Comparison of ENCODE assay signal across 36 cellular contexts in genomic region chr3:153852355-153852754, GRCh38.
"Had no signal": no experiment of that assay in that cellular context is flagged by ENCODE, and none has a peak within 500 bp of the region (broad histone marks: within the 10 kb centered on the region; RNA-seq: fewer than 3 reads in every experiment).

No MANE protein-coding gene starts in this region.

- H3K4me1 Mint-ChIP-seq: activated CD4-positive, alpha-beta T cell treated with anti-CD3 and anti-CD28 coated beads for 36 hours; activated CD4-positive, alpha-beta T cell treated with anti-CD3 and anti-CD28 coated beads, Interleukin-2, amount 10 ng/mL, durations not matched to agents 24 days and 14 days; activated CD8-positive, alpha-beta memory T cell treated with anti-CD3 and anti-CD28 coated beads, Interleukin-2, amount 10 ng/mL, durations not matched to agents 7 days and 5 days; activated naive CD4-positive, alpha-beta T cell treated with anti-CD3 and anti-CD28 coated beads, Interleukin-2, amount 50 U/mL, for 24 hours; activated naive CD8-positive, alpha-beta T cell treated with anti-CD3 and anti-CD28 coated beads for 36 hours; activated naive CD8-positive, alpha-beta T cell treated with anti-CD3 and anti-CD28 coated beads, Interleukin-2, amount 50 U/mL, for 24 hours had no signal

- H3K9me3 Mint-ChIP-seq: activated CD4-positive, alpha-beta memory T cell treated with anti-CD3 and anti-CD28 coated beads for 36 hours; activated CD4-positive, alpha-beta T cell treated with anti-CD3 and anti-CD28 coated beads, Interleukin-2, amount 10 ng/mL, durations not matched to agents 24 days and 14 days; activated naive CD4-positive, alpha-beta T cell treated with anti-CD3 and anti-CD28 coated beads for 36 hours; activated naive CD4-positive, alpha-beta T cell treated with anti-CD3 and anti-CD28 coated beads, Interleukin-2, amount 50 U/mL, for 24 hours; activated naive CD8-positive, alpha-beta T cell treated with anti-CD3 and anti-CD28 coated beads for 36 hours; activated naive CD8-positive, alpha-beta T cell treated with anti-CD3 and anti-CD28 coated beads, Interleukin-2, amount 50 U/mL, for 24 hours; activated T-helper 1 cell treated with anti-CD3 and anti-CD28 coated beads, Interleukin-12 subunit alpha, Interleukin-12 subunit beta, Interleukin-2, Interleukin-4 antibody, amounts not matched to agents 30 ng/mL and 10 ng/mL and 1 ng/mL, durations not matched to agents 14 hours and 24 hours and 36 hours; activated T-helper 2 cell treated with anti-CD3 and anti-CD28 coated beads, Interferon-gamma antibody, Interleukin-2, Interleukin-4, amounts not matched to agents 10 μg/mL and 5 μg/mL and 100 μg/mL, durations not matched to agents 14 hours and 24 hours and 36 hours; effector memory CD8-positive, alpha-beta T cell; T-helper 2 cell treated with Interferon-gamma antibody and Interleukin-4, amounts not matched to agents 5 μg/mL and 100 μg/mL, for 36 hours had no signal

- H3K27me3 ChIP-seq: adrenal gland, body of pancreas, esophagus muscularis mucosa, foreskin keratinocyte, gastrocnemius medialis had no signal

- H3K27ac Mint-ChIP-seq: activated CD4-positive, alpha-beta memory T cell treated with anti-CD3 and anti-CD28 coated beads for 36 hours; activated CD4-positive, alpha-beta T cell treated with anti-CD3 and anti-CD28 coated beads for 36 hours; activated CD4-positive, alpha-beta T cell treated with anti-CD3 and anti-CD28 coated beads, Interleukin-2, amount 10 ng/mL, durations not matched to agents 24 days and 14 days; activated CD8-positive, alpha-beta memory T cell treated with anti-CD3 and anti-CD28 coated beads, Interleukin-2, amount 10 ng/mL, durations not matched to agents 7 days and 5 days; activated CD8-positive, alpha-beta T cell treated with anti-CD3 and anti-CD28 coated beads, Interleukin-2, amount 10 ng/mL, durations not matched to agents 7 days and 5 days; activated naive CD4-positive, alpha-beta T cell treated with anti-CD3 and anti-CD28 coated beads for 36 hours; activated naive CD4-positive, alpha-beta T cell treated with anti-CD3 and anti-CD28 coated beads, Interleukin-2, amount 50 U/mL, for 24 hours; activated naive CD8-positive, alpha-beta T cell treated with anti-CD3 and anti-CD28 coated beads for 36 hours; activated naive CD8-positive, alpha-beta T cell treated with anti-CD3 and anti-CD28 coated beads, Interleukin-2, amount 50 U/mL, for 24 hours; activated T-helper 1 cell treated with anti-CD3 and anti-CD28 coated beads, Interleukin-12 subunit alpha, Interleukin-12 subunit beta, Interleukin-2, Interleukin-4 antibody, amounts not matched to agents 30 ng/mL and 10 ng/mL and 1 ng/mL, durations not matched to agents 14 hours and 24 hours and 36 hours; activated T-helper 2 cell treated with anti-CD3 and anti-CD28 coated beads, Interferon-gamma antibody, Interleukin-2, Interleukin-4, amounts not matched to agents 10 μg/mL and 5 μg/mL and 100 μg/mL, durations not matched to agents 14 hours and 24 hours and 36 hours; effector memory CD8-positive, alpha-beta T cell; T-helper 17 cell; T-helper 2 cell treated with Interferon-gamma antibody and Interleukin-4, amounts not matched to agents 5 μg/mL and 100 μg/mL, for 36 hours had no signal

- H3K4me3 ChIP-seq: adrenal gland, body of pancreas, esophagus muscularis mucosa, gastrocnemius medialis had no signal

- H3K4me3 Mint-ChIP-seq: activated CD4-positive, alpha-beta memory T cell treated with anti-CD3 and anti-CD28 coated beads for 36 hours; activated CD4-positive, alpha-beta T cell treated with anti-CD3 and anti-CD28 coated beads for 36 hours; activated CD4-positive, alpha-beta T cell treated with anti-CD3 and anti-CD28 coated beads, Interleukin-2, amount 10 ng/mL, durations not matched to agents 24 days and 14 days; activated CD8-positive, alpha-beta memory T cell treated with anti-CD3 and anti-CD28 coated beads, Interleukin-2, amount 10 ng/mL, durations not matched to agents 7 days and 5 days; activated CD8-positive, alpha-beta T cell treated with anti-CD3 and anti-CD28 coated beads, Interleukin-2, amount 10 ng/mL, durations not matched to agents 7 days and 5 days; activated naive CD4-positive, alpha-beta T cell treated with anti-CD3 and anti-CD28 coated beads for 36 hours; activated naive CD4-positive, alpha-beta T cell treated with anti-CD3 and anti-CD28 coated beads, Interleukin-2, amount 50 U/mL, for 24 hours; activated naive CD8-positive, alpha-beta T cell treated with anti-CD3 and anti-CD28 coated beads for 36 hours; activated naive CD8-positive, alpha-beta T cell treated with anti-CD3 and anti-CD28 coated beads, Interleukin-2, amount 50 U/mL, for 24 hours; activated T-helper 1 cell treated with anti-CD3 and anti-CD28 coated beads, Interleukin-12 subunit alpha, Interleukin-12 subunit beta, Interleukin-2, Interleukin-4 antibody, amounts not matched to agents 30 ng/mL and 10 ng/mL and 1 ng/mL, durations not matched to agents 14 hours and 24 hours and 36 hours; effector memory CD8-positive, alpha-beta T cell; T-helper 17 cell; T-helper 2 cell treated with Interferon-gamma antibody and Interleukin-4, amounts not matched to agents 5 μg/mL and 100 μg/mL, for 36 hours had no signal

- H3K36me3 ChIP-seq: adrenal gland, esophagus muscularis mucosa, gastrocnemius medialis, WERI-Rb-1 had no signal

- H3K27ac ChIP-seq: adrenal gland, body of pancreas, esophagus muscularis mucosa, foreskin keratinocyte, gastrocnemius medialis, WERI-Rb-1 had no signal

- H3K36me3 Mint-ChIP-seq: activated CD4-positive, alpha-beta memory T cell treated with anti-CD3 and anti-CD28 coated beads for 36 hours; activated CD8-positive, alpha-beta memory T cell treated with anti-CD3 and anti-CD28 coated beads, Interleukin-2, amount 10 ng/mL, durations not matched to agents 7 days and 5 days; activated naive CD4-positive, alpha-beta T cell treated with anti-CD3 and anti-CD28 coated beads, Interleukin-2, amount 50 U/mL, for 24 hours; activated naive CD8-positive, alpha-beta T cell treated with anti-CD3 and anti-CD28 coated beads for 36 hours had no signal

- DNase-seq: activated CD4-positive, alpha-beta memory T cell treated with anti-CD3 and anti-CD28 coated beads for 36 hours; activated CD4-positive, alpha-beta T cell treated with anti-CD3 and anti-CD28 coated beads for 36 hours; activated CD4-positive, alpha-beta T cell treated with anti-CD3 and anti-CD28 coated beads, Interleukin-2, amount 10 ng/mL, durations not matched to agents 24 days and 14 days; activated CD4-positive, CD25-positive, alpha-beta regulatory T cell; activated CD4-positive, CD25-positive, alpha-beta regulatory T cell treated with anti-CD3 and anti-CD28 coated beads, Interleukin-2, amount 50 U/mL, for 72 hours; activated CD8-positive, alpha-beta memory T cell treated with anti-CD3 and anti-CD28 coated beads, Interleukin-2, amount 10 ng/mL, durations not matched to agents 7 days and 5 days; activated CD8-positive, alpha-beta memory T cell treated with anti-CD3 and anti-CD28 coated beads, Interleukin-2, amount 50 U/mL, for 4 hours; activated CD8-positive, alpha-beta T cell treated with anti-CD3 and anti-CD28 coated beads, Interleukin-2, amount 10 ng/mL, durations not matched to agents 7 days and 5 days; activated effector memory CD4-positive, alpha-beta T cell treated with anti-CD3 and anti-CD28 coated beads, Interleukin-2, amount 50 U/mL, for 16 hours; activated naive CD4-positive, alpha-beta T cell treated with anti-CD3 and anti-CD28 coated beads for 36 hours; activated naive CD8-positive, alpha-beta T cell treated with anti-CD3 and anti-CD28 coated beads for 36 hours; activated naive CD8-positive, alpha-beta T cell treated with anti-CD3 and anti-CD28 coated beads, Interleukin-2, amount 50 U/mL, for 24 hours; activated T-cell treated with anti-CD3 and anti-CD28 coated beads, Interleukin-2, amount 50 U/mL, for 1 hour; activated T-cell treated with anti-CD3 and anti-CD28 coated beads, Interleukin-2, amount 50 U/mL, for 48 hours; adrenal gland; amygdala; aorta; body of pancreas; caudate nucleus; cortex of kidney; dermis blood vessel endothelial cell; effector CD4-positive, alpha-beta T cell; effector memory CD8-positive, alpha-beta T cell; erythroblast; foreskin keratinocyte; gastrocnemius medialis; glutamatergic neuron; T-helper 1 cell; T-helper 17 cell; T1000; WERI-Rb-1 had no signal

- H3K9me3 ChIP-seq: adrenal gland, body of pancreas, esophagus muscularis mucosa, gastrocnemius medialis had no signal

- H3K27me3 Mint-ChIP-seq: activated naive CD8-positive, alpha-beta T cell treated with anti-CD3 and anti-CD28 coated beads, Interleukin-2, amount 50 U/mL, for 24 hours had no signal

- ATAC-seq: activated CD4-positive, alpha-beta T cell treated with anti-CD3 and anti-CD28 coated beads for 36 hours; activated CD8-positive, alpha-beta memory T cell treated with anti-CD3 and anti-CD28 coated beads, Interleukin-2, amount 10 ng/mL, durations not matched to agents 7 days and 5 days; activated CD8-positive, alpha-beta T cell treated with anti-CD3 and anti-CD28 coated beads, Interleukin-2, amount 10 ng/mL, durations not matched to agents 7 days and 5 days; activated naive CD8-positive, alpha-beta T cell treated with anti-CD3 and anti-CD28 coated beads, Interleukin-2, amount 50 U/mL, for 24 hours; body of pancreas; effector memory CD8-positive, alpha-beta T cell; foreskin keratinocyte; gastrocnemius medialis; T-helper 17 cell had no signal

- H3K4me1 ChIP-seq: adrenal gland, body of pancreas, esophagus muscularis mucosa, gastrocnemius medialis had no signal
